ENCODE assay signal across 16 cellular contexts in genomic region chr11:121889168-121889567, GRCh38.
"Had no signal": no experiment of that assay in that cellular context is flagged by ENCODE, and none has a peak within 500 bp of the region (broad histone marks: within the 10 kb centered on the region; RNA-seq: fewer than 3 reads in every experiment).

No MANE protein-coding gene starts in this region.

- H3K9me3 ChIP-seq: breast epithelium, lower lobe of right lung, tibial nerve had no signal

- H3K4me3 ChIP-seq: breast epithelium, dorsolateral prefrontal cortex, lower lobe of right lung, skin epidermis, tibial nerve had no signal

- H3K79me2 ChIP-seq: parathyroid adenoma had no signal

- H3K36me3 ChIP-seq: breast epithelium, lower lobe of right lung, tibial nerve had no signal

- H3K4me1 ChIP-seq: breast epithelium, parathyroid adenoma had no signal

- H2AFZ ChIP-seq: parathyroid adenoma had no signal

- H3K27me3 ChIP-seq: breast epithelium, dorsolateral prefrontal cortex, tibial nerve had no signal

- H3K27ac ChIP-seq: breast epithelium, dorsolateral prefrontal cortex, lower lobe of right lung, parathyroid adenoma, skin epidermis, tibial nerve, VCaP had no signal

- DNase-seq: activated CD4-positive, alpha-beta T cell treated with anti-CD3 and anti-CD28 coated beads for 36 hours; activated CD8-positive, alpha-beta memory T cell treated with anti-CD3 and anti-CD28 coated beads, Interleukin-2, amount 50 U/mL, for 4 hours; activated CD8-positive, alpha-beta T cell treated with anti-CD3 and anti-CD28 coated beads for 36 hours; activated naive CD8-positive, alpha-beta T cell treated with anti-CD3 and anti-CD28 coated beads, Interleukin-2, amount 10 ng/mL, durations not matched to agents 7 days and 5 days; aorta; dorsolateral prefrontal cortex; hippocampal formation; left cardiac atrium; lower lobe of right lung; naive thymus-derived CD4-positive, alpha-beta T cell; T-cell had no signal

- H3K9ac ChIP-seq: parathyroid adenoma had no signal
